In genomic region chr5:15799014-15799413, GRCh38 we compare ENCODE assay signal across 24 cellular contexts.
"Had no signal": no experiment of that assay in that cellular context is flagged by ENCODE, and none has a peak within 500 bp of the region (broad histone marks: within the 10 kb centered on the region; RNA-seq: fewer than 3 reads in every experiment).

No MANE protein-coding gene starts in this region.

- H3K4me3 ChIP-seq: esophagus squamous epithelium, heart right ventricle, left lung, lower lobe of right lung, prostate gland, sigmoid colon, skin epidermis, spleen, thoracic aorta, tibial nerve, upper lobe of left lung, uterus had no signal

- DNase-seq: effector memory CD4-positive, alpha-beta T cell; esophagus squamous epithelium; foreskin melanocyte; glutamatergic neuron; heart right ventricle; hippocampal formation; left lung; lower lobe of right lung; naive thymus-derived CD8-positive, alpha-beta T cell; nephron progenitor cell; nucleus accumbens; right cardiac atrium; sigmoid colon; spleen; stimulated activated CD4-positive, alpha-beta T cell treated with anti-CD3 and anti-CD28 coated beads, Interleukin-4, amount 100 ng/mL, for 4 hours; stimulated activated naive CD8-positive, alpha-beta T cell treated with anti-CD3 and anti-CD28 coated beads, Interleukin-15, Interleukin-2, amounts not matched to agents 100 U/mL and 50 U/mL, for 24 hours; substantia nigra; upper lobe of left lung; uterus had no signal

- H3K36me3 ChIP-seq: esophagus squamous epithelium, heart right ventricle, left lung, lower lobe of right lung, prostate gland, sigmoid colon, spleen, thoracic aorta, tibial nerve, upper lobe of left lung, uterus had no signal

- H3K27me3 ChIP-seq: esophagus squamous epithelium, heart right ventricle, left lung, sigmoid colon, spleen, tibial nerve, upper lobe of left lung, uterus had no signal

- ATAC-seq: left lung; lower lobe of right lung; naive thymus-derived CD8-positive, alpha-beta T cell; right cardiac atrium; stimulated activated memory B cell treated with anti-CD40 and anti-IgM and Interleukin-4, amounts not matched to agents 10 μg/mL and 1 μg/mL and 100 μg/mL, for 72 hours; stimulated activated naive CD8-positive, alpha-beta T cell treated with anti-CD3 and anti-CD28 coated beads, Interleukin-15, Interleukin-2, amounts not matched to agents 100 U/mL and 50 U/mL, for 24 hours had no signal

- H3K9me3 ChIP-seq: esophagus squamous epithelium, lower lobe of right lung, prostate gland, sigmoid colon, thoracic aorta, upper lobe of left lung, uterus had no signal

- H3K27ac ChIP-seq: esophagus squamous epithelium, heart right ventricle, left lung, lower lobe of right lung, prostate gland, sigmoid colon, skin epidermis, spleen, thoracic aorta, tibial nerve, upper lobe of left lung, uterus had no signal
